ENCODE assay signal across 13 cellular contexts in genomic region chr5:83011990-83012389, GRCh38.
DNase-seq lines count a peak whose midpoint lies in the region; ATAC-seq, FAIRE-seq and TF ChIP-seq lines count a peak whose summit lies in the region.
"Had no signal": no experiment of that assay in that cellular context is flagged by ENCODE, and none has a peak within 500 bp of the region (broad histone marks: within the 10 kb centered on the region; RNA-seq: fewer than 3 reads in every experiment).

No MANE protein-coding gene starts in this region.

- no peaks in the 10 kb centered on the region for H3K9me3 ChIP-seq in thyroid gland
- no peaks in the 10 kb centered on the region for H3K9me3 ChIP-seq in tibial artery

- FAIRE-seq in HTR-8/SVneo (lab: Jason Lieb, UNC), result no peak
- FAIRE-seq: small intestine had no signal

- CTCF ChIA-PET in activated B cell treated with CpG ODN at 0.5 μM for 24 hours (lab: Charles Lee), result interaction anchor here (0.5 kb wide), 1 partner anchor 54 kb away, joined by 3 read pairs; no protein-coding TSS in a partner anchor

- H3K36me3 ChIP-seq in thyroid gland, result no peaks in the 10 kb centered on the region
- no peaks in the 10 kb centered on the region for H3K36me3 ChIP-seq in tibial artery

- H3K27ac Mint-ChIP-seq in activated B cell treated with CpG ODN at 0.5 μM for 24 hours, result peak overlapping the region; percentile 68
- H3K27ac Mint-ChIP-seq: activated naive CD8-positive, alpha-beta T cell treated with anti-CD3 and anti-CD28 coated beads, Interleukin-2, amount 10 ng/mL, durations not matched to agents 7 days and 5 days had no signal

- no peaks in the 10 kb centered on the region for H3K27me3 Mint-ChIP-seq in activated B cell treated with CpG ODN at 0.5 μM for 24 hours

- H3K4me1 ChIP-seq in thyroid gland (no peaks in the 10 kb centered on the region), tibial artery (no peaks in the 10 kb centered on the region)

- POLR2A ChIA-PET in activated B cell treated with CpG ODN at 0.5 μM for 24 hours (lab: Charles Lee), result interaction anchor here (0.9 to 2.5 kb wide), 4 partner anchors 9 to 65 kb away, joined by 5 to 18 read pairs (median 10); partner anchors contain the start of genes TMEM167A and XRCC4

- no peaks in the 10 kb centered on the region for H3K9me3 Mint-ChIP-seq in activated B cell treated with CpG ODN at 0.5 μM for 24 hours
- H3K9me3 Mint-ChIP-seq: activated naive CD8-positive, alpha-beta T cell treated with anti-CD3 and anti-CD28 coated beads, Interleukin-2, amount 10 ng/mL, durations not matched to agents 7 days and 5 days had no signal

- H3K27me3 ChIP-seq in thyroid gland (no peaks in the 10 kb centered on the region), tibial artery (no peaks in the 10 kb centered on the region)

- WGBS in thyroid gland, 2 donors, result 80 to 87% methylated on average over 3 of the region's 3 CpGs

- intact Hi-C loops in activated B cell treated with CpG ODN at 0.5 μM for 24 hours (cut with micrococcal nuclease), result loop anchor here (1.0 to 5.0 kb wide), 3 partner anchors 15 to 735 kb away; partner anchors contain the start of genes RPS23, TMEM167A and XRCC4
- intact Hi-C loops in thyroid gland (cut with DNase I), result no loop called here
- intact Hi-C loops in tibial artery (cut with DNase I; ENCODE audit: low total_unique reads), result no loop called here

- ATAC-seq in GM18511 (IDR thresholded peaks at IDR 0.05; ENCODE audit: unreplicated experiment), result peak; percentile 100
- ATAC-seq in GM21515 (IDR thresholded peaks at IDR 0.05; ENCODE audit: unreplicated experiment), result peak; percentile 99
- ATAC-seq in HG03135 (IDR thresholded peaks at IDR 0.05; ENCODE audit: unreplicated experiment), result peak; percentile 100
- ATAC-seq in activated B cell treated with CpG ODN at 0.5 μM for 24 hours (ENCODE audit: low read depth), result peak; percentile 97

- no peaks in the 10 kb centered on the region for H3K36me3 Mint-ChIP-seq in activated B cell treated with CpG ODN at 0.5 μM for 24 hours (ENCODE audit: low read depth)

- peaks cover 18% of the 10 kb centered on the region for H3K4me1 Mint-ChIP-seq in activated B cell treated with CpG ODN at 0.5 μM for 24 hours
- H3K4me1 Mint-ChIP-seq: activated naive CD8-positive, alpha-beta T cell treated with anti-CD3 and anti-CD28 coated beads, Interleukin-2, amount 10 ng/mL, durations not matched to agents 7 days and 5 days had no signal

- TF ChIP-seq POLR2A in thyroid gland (IDR thresholded peaks at IDR 0.05), result no peak

- no peak overlapping the region for H3K27ac ChIP-seq in thyroid gland
- no peak overlapping the region for H3K27ac ChIP-seq in tibial artery

- H3K4me3 ChIP-seq in thyroid gland (replicated peaks in 1 of 3), result no peak overlapping the region
- no peak overlapping the region for H3K4me3 ChIP-seq in tibial artery
- H3K4me3 ChIP-seq: lung had no signal

- TF ChIP-seq CTCF in activated B cell treated with CpG ODN at 0.5 μM for 24 hours (IDR thresholded peaks at IDR 0.05), result no peak
- TF ChIP-seq CTCF in thyroid gland (IDR thresholded peaks at IDR 0.05), result no peak
- no peak for TF ChIP-seq CTCF in tibial artery (IDR thresholded peaks at IDR 0.05)

- DNase-seq in activated B cell treated with CpG ODN at 0.5 μM for 24 hours, result no peak
- DNase-seq in NCI-H524 treated with DMSO at 0.1 percent for 48 hours (lab: John Stamatoyannopoulos, UW), result no peak
- DNase-seq in thyroid gland, result no peak
- no peak for DNase-seq in HTR-8/SVneo (ENCODE audit: insufficient read length, low spot score)
- DNase-seq in tibial artery, result no peak
- DNase-seq: activated naive CD8-positive, alpha-beta T cell treated with anti-CD3 and anti-CD28 coated beads, Interleukin-2, amount 10 ng/mL, durations not matched to agents 7 days and 5 days; erythroblast; NCI-H510A; small intestine had no signal

- H3K4me3 Mint-ChIP-seq in activated B cell treated with CpG ODN at 0.5 μM for 24 hours, result peak overlapping the region; percentile 56
- H3K4me3 Mint-ChIP-seq: activated naive CD8-positive, alpha-beta T cell treated with anti-CD3 and anti-CD28 coated beads, Interleukin-2, amount 10 ng/mL, durations not matched to agents 7 days and 5 days had no signal
